10 cellular contexts compared by ENCODE assay signal in genomic region chr10:84179059-84179710, GRCh38. TPM values are rescaled to one million over a fixed set of nuclear protein-coding genes. Genes with fewer than 3 reads are reported as not detected.
DNase-seq lines count a peak whose midpoint lies in the region; ATAC-seq and TF ChIP-seq lines count a peak whose summit lies in the region.
"Had no signal": no experiment of that assay in that cellular context is flagged by ENCODE, and none has a peak within 500 bp of the region (broad histone marks: within the 10 kb centered on the region; RNA-seq: fewer than 3 reads in every experiment).

No MANE protein-coding gene starts in this region.

- no peaks in the 10 kb centered on the region for H3K36me3 ChIP-seq in PC-9 (ENCODE audit: low read depth)
- H3K36me3 ChIP-seq: SJSA1 had no signal

- DNase-seq in DMS53 treated with DMSO at 0.1 percent for 48 hours (lab: John Stamatoyannopoulos, UW; ENCODE audit: unreplicated experiment) (peak; percentile 46), NCI-H69 (lab: John Stamatoyannopoulos, UW) (peak; percentile 84), fibroblast of peridontal ligament (ENCODE audit: extremely low read depth) (peak; percentile 37), ureter (ENCODE audit: low spot score) (peak; percentile 68), PC-9 (no peak), OCI-M1 (lab: John Stamatoyannopoulos, UW) (no peak)

- CTCF ChIA-PET in PC-9 (lab: Charles Lee) = no interaction called here

- intact Hi-C loops in PC-9 (cut with micrococcal nuclease; ENCODE audit: unreplicated experiment) = no loop called here

- no peak overlapping the region for H3K27ac ChIP-seq in PC-9
- H3K27ac ChIP-seq: SJSA1 had no signal

- POLR2A ChIA-PET in PC-9 (lab: Charles Lee; ENCODE audit: unreplicated experiment) = no interaction called here

- H2AFZ ChIP-seq in PC-9 = no peak overlapping the region

- TF ChIP-seq CTCF in PC-9 (conservative IDR thresholded peaks at IDR 0.05) = no peak

- no peaks in the 10 kb centered on the region for H3K4me1 ChIP-seq in PC-9 (replicated peaks; ENCODE audit: insufficient read depth)

- ATAC-seq in GM19035 (IDR thresholded peaks at IDR 0.05; ENCODE audit: unreplicated experiment) = peak; percentile 79
- ATAC-seq in HG03095 (IDR thresholded peaks at IDR 0.05; ENCODE audit: unreplicated experiment) = peak; percentile 92

- H4K20me1 ChIP-seq in PC-9 (ENCODE audit: insufficient read depth) = no peaks in the 10 kb centered on the region

- peaks cover 3% of the 10 kb centered on the region; the same call in 1 of the 2 replicates for H3F3A ChIP-seq in PC-9 (ENCODE audit: insufficient read depth, low read depth)

- peaks cover 49% of the 10 kb centered on the region for H3K27me3 ChIP-seq in PC-9 (ENCODE audit: insufficient read depth, low read depth)
- H3K27me3 ChIP-seq: SJSA1 had no signal

- H3K79me2 ChIP-seq in PC-9 (ENCODE audit: low read depth) = no peaks in the 10 kb centered on the region

- H3K9me2 ChIP-seq in PC-9 (ENCODE audit: insufficient read depth) = no peaks in the 10 kb centered on the region

- no peak overlapping the region for H3K4me3 ChIP-seq in PC-9
- H3K4me3 ChIP-seq: SJSA1 had no signal

- H3K4me2 ChIP-seq in PC-9 = no peak overlapping the region

- no TSS peak for BruUV-seq in PC-9 (replicated peaks; lab: Mats Ljungman, UMichigan)

- H3K9me3 ChIP-seq in PC-9 (ENCODE audit: insufficient read depth, low read depth) = no peaks in the 10 kb centered on the region
- H3K9me3 ChIP-seq: SJSA1 had no signal

RNA-seq across cellular contexts. Expression of gene GPR15LG, which starts 5.6 kb away (rescaled TPM):
- 29.2 TPM for total RNA-seq in ureter
- total RNA-seq in PC-9 (2021) = not detected in 2 replicates
- total RNA-seq: SJSA1, subcutaneous adipose tissue had no signal

RNA-seq across cellular contexts. Expression of gene CDHR1, which starts 15.2 kb away (rescaled TPM):
- total RNA-seq in ureter (1.5 TPM), PC-9 (2021) (not detected in 2 replicates)

RNA-seq across cellular contexts. Expression of gene GHITM, which starts 39.9 kb away (rescaled TPM):
- total RNA-seq in ureter (108 TPM), PC-9 (2021) (268 and 291 TPM in 2 replicates)

RNA-seq across cellular contexts. Expression of gene LRIT2, which starts 46.2 kb away (rescaled TPM):
- not detected for total RNA-seq in ureter
- not detected in 2 replicates for total RNA-seq in PC-9 (2021)
- total RNA-seq: SJSA1, subcutaneous adipose tissue had no signal

Comparison
In these comparisons a context has a peak if more than half of its experiments do, and no peak if none do; other contexts are left out.
1. DNase-seq: peak in DMS53 treated with DMSO at 0.1 percent for 48 hours (single experiment), NCI-H69 (single experiment), fibroblast of peridontal ligament (single experiment) and ureter (single experiment); none in PC-9 (0 of 2) and OCI-M1 (single experiment).
2. RNA of gene GPR15LG, which starts 5.6 kb away (total RNA-seq): 29.2 TPM in ureter (single experiment); not detected in PC-9; every median in the first group is over 10 times any median in the second.